ENCODE assay signal across 27 cellular contexts in genomic region chr18:6878881-6879280, GRCh38.
DNase-seq lines count a peak whose midpoint lies in the region; ATAC-seq and TF ChIP-seq lines count a peak whose summit lies in the region.
"Had no signal": no experiment of that assay in that cellular context is flagged by ENCODE, and none has a peak within 500 bp of the region (broad histone marks: within the 10 kb centered on the region; RNA-seq: fewer than 3 reads in every experiment).

No MANE protein-coding gene starts in this region.

- no peaks in the 10 kb centered on the region for H3K9me2 ChIP-seq in PC-3 (replicated peaks; ENCODE audit: low read length)

- H3K9me3 Mint-ChIP-seq in WTC11: peaks cover 8% of the 10 kb centered on the region; the same call in 1 of the 2 replicates
- H3K9me3 Mint-ChIP-seq: activated T-helper 17 cell treated with anti-CD3 and anti-CD28 coated beads, Interleukin-2, amount 50 U/mL, for 72 hours; neural crest cell; stimulated activated memory B cell treated with anti-CD40 and anti-IgM and Interleukin-4, amounts not matched to agents 10 μg/mL and 1 μg/mL and 100 μg/mL, for 72 hours had no signal

- H3K36me3 ChIP-seq in muscle layer of duodenum (ENCODE audit: control insufficient read depth in 1 of 2, insufficient read depth in 2 of 2, low read length in 2 of 2) (no peaks in the 10 kb centered on the region), PC-3 (ENCODE audit: low read depth, low read length) (no peaks in the 10 kb centered on the region)
- H3K36me3 ChIP-seq: thyroid gland had no signal

- H2AFZ ChIP-seq in PC-3 (ENCODE audit: low read length): no peak overlapping the region

- no peaks in the 10 kb centered on the region for H3K27me3 Mint-ChIP-seq in WTC11 (ENCODE audit: low read depth)
- H3K27me3 Mint-ChIP-seq: activated CD4-positive, alpha-beta T cell treated with anti-CD3 and anti-CD28 coated beads, Interleukin-2, amount 10 ng/mL, durations not matched to agents 7 days and 5 days; activated T-helper 17 cell treated with anti-CD3 and anti-CD28 coated beads, Interleukin-2, amount 50 U/mL, for 72 hours; stimulated activated memory B cell treated with anti-CD40 and anti-IgM and Interleukin-4, amounts not matched to agents 10 μg/mL and 1 μg/mL and 100 μg/mL, for 72 hours had no signal

- H3K4me1 Mint-ChIP-seq in WTC11: peaks cover 35% of the 10 kb centered on the region
- H3K4me1 Mint-ChIP-seq: activated CD4-positive, alpha-beta T cell treated with anti-CD3 and anti-CD28 coated beads, Interleukin-2, amount 10 ng/mL, durations not matched to agents 7 days and 5 days; activated T-helper 17 cell treated with anti-CD3 and anti-CD28 coated beads, Interleukin-2, amount 50 U/mL, for 72 hours; stimulated activated memory B cell treated with anti-CD40 and anti-IgM and Interleukin-4, amounts not matched to agents 10 μg/mL and 1 μg/mL and 100 μg/mL, for 72 hours had no signal

- no peaks in the 10 kb centered on the region for H3F3A ChIP-seq in PC-3 (ENCODE audit: low read length, unreplicated experiment)

- CTCF ChIA-PET in WTC11 (lab: Charles Lee) (interaction anchor here (0.6 to 1.0 kb wide), 4 partner anchors 41 to 335 kb away, joined by 3 to 5 read pairs (median 4); no protein-coding TSS in a partner anchor), PC-3 (lab: Charles Lee) (no interaction called here)

- H4K20me1 ChIP-seq in PC-3 (ENCODE audit: low read length): no peaks in the 10 kb centered on the region

- H3K4me3 Mint-ChIP-seq in WTC11: 0 out of 2 replicates have a peak overlapping the region, but pooled peaks have one; percentile 18
- H3K4me3 Mint-ChIP-seq: activated CD4-positive, alpha-beta T cell treated with anti-CD3 and anti-CD28 coated beads, Interleukin-2, amount 10 ng/mL, durations not matched to agents 7 days and 5 days; activated naive CD8-positive, alpha-beta T cell; activated T-helper 17 cell treated with anti-CD3 and anti-CD28 coated beads, Interleukin-2, amount 50 U/mL, for 72 hours; neural crest cell; stimulated activated memory B cell treated with anti-CD40 and anti-IgM and Interleukin-4, amounts not matched to agents 10 μg/mL and 1 μg/mL and 100 μg/mL, for 72 hours; T-helper 1 cell treated with Interleukin-12 subunit alpha and Interleukin-12 subunit beta and Interleukin-4 antibody, amounts not matched to agents 30 μg/mL and 1 μg/mL, for 36 hours had no signal

- no TSS peak for BruUV-seq in PC-3 (replicated peaks; lab: Mats Ljungman, UMichigan)

- H3K4me3 ChIP-seq in AG10803 (ENCODE audit: low read length) (no peak overlapping the region), muscle layer of duodenum (ENCODE audit: low read depth in 1 of 2, low read length in 2 of 2) (no peak overlapping the region), PC-3 (ENCODE audit: low read length) (no peak overlapping the region)
- H3K4me3 ChIP-seq: A549, mucosa of descending colon, thyroid gland had no signal

- no peaks in the 10 kb centered on the region for H3K27me3 ChIP-seq in muscle layer of duodenum (ENCODE audit: low read depth, low read length)
- no peaks in the 10 kb centered on the region for H3K27me3 ChIP-seq in PC-3 (ENCODE audit: low read length)
- H3K27me3 ChIP-seq: thyroid gland had no signal

- no peaks in the 10 kb centered on the region for H3K9me3 ChIP-seq in muscle layer of duodenum (ENCODE audit: control insufficient read depth in 1 of 2, low read length in 2 of 2)
- no peaks in the 10 kb centered on the region for H3K9me3 ChIP-seq in PC-3 (ENCODE audit: low read length)
- H3K9me3 ChIP-seq: A549, mucosa of descending colon, thyroid gland had no signal

- H3K27ac ChIP-seq in muscle layer of duodenum (ENCODE audit: low read length) (peak overlapping the region; percentile 7), PC-3 (ENCODE audit: low read length) (no peak overlapping the region)
- H3K27ac ChIP-seq: A549, thyroid gland had no signal

- peak overlapping the region; percentile 85 for H3K27ac Mint-ChIP-seq in WTC11
- H3K27ac Mint-ChIP-seq: activated CD4-positive, alpha-beta T cell treated with anti-CD3 and anti-CD28 coated beads, Interleukin-2, amount 10 ng/mL, durations not matched to agents 7 days and 5 days; activated naive CD8-positive, alpha-beta T cell; activated T-helper 17 cell treated with anti-CD3 and anti-CD28 coated beads, Interleukin-2, amount 50 U/mL, for 72 hours; stimulated activated memory B cell treated with anti-CD40 and anti-IgM and Interleukin-4, amounts not matched to agents 10 μg/mL and 1 μg/mL and 100 μg/mL, for 72 hours; T-helper 1 cell treated with Interleukin-12 subunit alpha and Interleukin-12 subunit beta and Interleukin-4 antibody, amounts not matched to agents 30 μg/mL and 1 μg/mL, for 36 hours had no signal

- no peaks in the 10 kb centered on the region for H3K79me2 ChIP-seq in PC-3 (ENCODE audit: low read length)

- H3K4me1 ChIP-seq in muscle layer of duodenum (ENCODE audit: control insufficient read depth in 1 of 2, insufficient read depth in 2 of 2, low read length in 2 of 2) (peaks cover 13 to 19% of the 10 kb centered on the region in 2 donors), PC-3 (ENCODE audit: insufficient read depth, low read length) (no peaks in the 10 kb centered on the region)
- H3K4me1 ChIP-seq: A549 had no signal

- H3K9ac ChIP-seq in PC-3 (ENCODE audit: low read length): no peak overlapping the region

- DNase-seq in AG10803 (ENCODE audit: low read depth): peak; percentile 53
- DNase-seq in WTC11 (ENCODE audit: low spot score): no peak
- DNase-seq in fibroblast of the conjunctiva (ENCODE audit: low read depth): peak; percentile 59
- DNase-seq in stimulated activated CD8-positive, alpha-beta memory T cell treated with anti-CD3 and anti-CD28 coated beads, Interleukin-4, amount 100 ng/mL, for 48 hours: no peak
- DNase-seq in NCI-H226: no peak
- no peak for DNase-seq in PC-3
- DNase-seq in NCI-H774 (lab: John Stamatoyannopoulos, UW): no peak
- DNase-seq: activated CD4-positive, alpha-beta T cell treated with anti-CD3 and anti-CD28 coated beads, Interleukin-2, amount 10 ng/mL, durations not matched to agents 7 days and 5 days; cerebellar nuclear complex; COR-L47; DND-41; erythroblast; GOT3; IMR-90; left colon; mucosa of descending colon; NCI-H2081 treated with DMSO at 0.1 percent for 48 hours; NCI-H446; stimulated activated CD4-positive, alpha-beta T cell treated with anti-CD3 and anti-CD28 coated beads, Interleukin-1b, Interleukin-23, amount 100 ng/mL, for 48 hours; thyroid gland had no signal

- ATAC-seq in WTC11: peak; percentile 78
- no peak for ATAC-seq in PC-3
- ATAC-seq: A549; activated T-helper 17 cell treated with anti-CD3 and anti-CD28 coated beads, Interleukin-2, amount 50 U/mL, for 72 hours; left colon; mucosa of descending colon; stimulated activated memory B cell treated with anti-CD40 and anti-IgM and Interleukin-4, amounts not matched to agents 10 μg/mL and 1 μg/mL and 100 μg/mL, for 72 hours had no signal

- no peak overlapping the region for H3K4me2 ChIP-seq in PC-3 (ENCODE audit: low read length)
- H3K4me2 ChIP-seq: A549 had no signal

- intact Hi-C loops in PC-3 (cut with micrococcal nuclease): no loop called here

- TF ChIP-seq CTCF in AG10803 (conservative IDR thresholded peaks at IDR 0.05; ENCODE audit: low read length) (no peak), WTC11 (IDR thresholded peaks at IDR 0.05) (no peak), PC-3 (conservative IDR thresholded peaks at IDR 0.05; ENCODE audit: low read depth, low read length) (no peak)

- POLR2A ChIA-PET in WTC11 (lab: Charles Lee) (no interaction called here), PC-3 (lab: Charles Lee; ENCODE audit: unreplicated experiment) (no interaction called here)

- H3K36me3 Mint-ChIP-seq in WTC11: peaks cover 11% of the 10 kb centered on the region
- H3K36me3 Mint-ChIP-seq: activated naive CD8-positive, alpha-beta T cell; stimulated activated memory B cell treated with anti-CD40 and anti-IgM and Interleukin-4, amounts not matched to agents 10 μg/mL and 1 μg/mL and 100 μg/mL, for 72 hours had no signal

TF ChIP-seq in WTC11, 78 proteins besides CTCF, POLR2A, EP300 and RAD21:
- TF ChIP-seq RELA (CRISPR knock-in tag; IDR thresholded peaks at IDR 0.05; ENCODE audit: borderline replicate concordance): no peak

Comparison
In these comparisons a context has a peak if more than half of its experiments do, and no peak if none do; other contexts are left out.
1. DNase-seq: peak in AG10803 (single experiment) and fibroblast of the conjunctiva (single experiment); none in WTC11 (single experiment), stimulated activated CD8-positive, alpha-beta memory T cell treated with anti-CD3 and anti-CD28 coated beads, Interleukin-4, amount 100 ng/mL, for 48 hours (single experiment), NCI-H226 (single experiment), PC-3 (single experiment) and NCI-H774 (single experiment).